ENCODE assay signal across 19 cellular contexts in the genomic region with DNA sequence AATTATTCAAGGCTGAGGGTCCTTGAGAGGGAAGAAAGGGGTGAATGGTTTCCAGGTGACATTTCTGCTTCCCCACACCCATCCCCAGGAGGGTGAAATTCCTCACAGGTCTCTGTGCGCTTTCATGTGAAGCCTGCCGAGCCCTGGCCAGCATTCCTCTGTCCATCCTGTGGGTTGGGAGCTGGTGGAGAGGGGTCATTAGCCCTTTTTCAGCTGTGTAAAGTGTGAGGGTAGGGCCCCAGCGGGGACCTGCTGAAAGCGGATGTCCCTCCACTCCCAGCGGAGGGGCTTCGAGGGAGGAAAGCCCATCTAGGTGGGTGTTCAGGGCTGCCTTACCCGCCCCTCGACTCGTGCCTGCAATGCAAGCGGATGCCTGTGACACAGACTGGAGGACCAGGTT.
"Had no signal": no experiment of that assay in that cellular context is flagged by ENCODE, and none has a peak within 500 bp of the region (broad histone marks: within the 10 kb centered on the region; RNA-seq: fewer than 3 reads in every experiment).

No MANE protein-coding gene starts in this region.

- H3K9me3 ChIP-seq: lower lobe of right lung had no signal

- H3K36me3 ChIP-seq: lower lobe of right lung had no signal

- DNase-seq: activated CD4-positive, alpha-beta T cell treated with anti-CD3 and anti-CD28 coated beads, Interleukin-2, amount 50 U/mL, for 1 hour; activated CD8-positive, alpha-beta memory T cell treated with anti-CD3 and anti-CD28 coated beads, Interleukin-2, amount 50 U/mL, for 4 hours; activated effector memory CD4-positive, alpha-beta T cell treated with Interleukin-2 at 50 U/mL for 16 hours; activated naive CD4-positive, alpha-beta T cell treated with anti-CD3 and anti-CD28 coated beads, Interleukin-2, amount 50 U/mL, for 16 hours; activated T-cell treated with anti-CD3 and anti-CD28 coated beads, Interleukin-2, amount 50 U/mL, for 48 hours; aorta; erythroblast; foreskin melanocyte; left cardiac atrium; lower lobe of right lung; stimulated activated CD4-positive, alpha-beta T cell treated with anti-CD3 and anti-CD28 coated beads, Interleukin-12 subunit alpha, Interleukin-12 subunit beta, amount 100 ng/mL, for 4 hours; stimulated activated CD4-positive, alpha-beta T cell treated with anti-CD3 and anti-CD28 coated beads, Interleukin-1b, Interleukin-23, amount 100 ng/mL, for 48 hours; stimulated activated CD8-positive, alpha-beta memory T cell treated with anti-CD3 and anti-CD28 coated beads, Interleukin-4, amount 100 ng/mL, for 48 hours; stimulated activated naive CD4-positive, alpha-beta T cell; T-helper 1 cell; T-helper 9 cell had no signal

- H3K27ac ChIP-seq: coronary artery, lower lobe of right lung had no signal

- ATAC-seq: activated CD4-positive, CD25-positive, alpha-beta regulatory T cell treated with anti-CD3 and anti-CD28 coated beads, Interleukin-2, amount 50 U/mL, for 24 hours; left cardiac atrium; lower lobe of right lung had no signal

- H3K4me1 ChIP-seq: lower lobe of right lung had no signal

- H3K4me3 ChIP-seq: coronary artery, lower lobe of right lung had no signal

- H3K9me3 Mint-ChIP-seq: nephron had no signal

- H3K4me3 Mint-ChIP-seq: nephron had no signal
